In the genomic region with DNA sequence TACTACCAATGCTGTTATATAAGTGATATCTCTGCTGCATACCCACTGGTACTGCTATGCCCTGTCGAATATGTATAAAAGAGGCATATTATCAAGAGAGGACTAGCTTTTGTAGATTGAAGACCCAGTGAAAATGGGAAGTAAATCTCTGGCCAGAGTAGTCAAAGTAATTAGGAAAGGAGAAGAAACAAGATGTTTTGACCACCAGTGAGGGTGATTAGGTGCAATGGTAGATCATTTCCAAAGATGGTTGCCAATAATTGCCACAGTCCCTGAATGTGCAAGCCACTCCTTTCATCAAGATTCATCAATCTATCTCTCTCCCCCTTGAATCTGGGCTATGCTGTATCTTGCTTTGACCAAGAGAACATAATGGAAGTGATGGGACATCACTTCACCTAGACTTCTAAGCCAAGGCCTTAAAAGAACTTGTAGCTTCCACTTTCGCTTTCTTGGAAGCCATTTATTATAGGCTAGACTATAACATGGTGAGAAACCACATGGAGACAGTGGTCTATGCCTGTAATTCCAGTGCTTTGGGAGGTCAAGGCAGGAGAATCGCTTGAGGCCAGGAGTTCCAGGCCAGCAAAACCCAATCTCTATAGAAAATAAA, we compare ENCODE assay signal across 19 cellular contexts. TPM values are rescaled to one million over a fixed set of nuclear protein-coding genes. Genes with fewer than 3 reads are reported as not detected.
DNase-seq lines count a peak whose midpoint lies in the region; ATAC-seq and TF ChIP-seq lines count a peak whose summit lies in the region.
"Had no signal": no experiment of that assay in that cellular context is flagged by ENCODE, and none has a peak within 500 bp of the region (broad histone marks: within the 10 kb centered on the region; RNA-seq: fewer than 3 reads in every experiment).

No MANE protein-coding gene starts in this region.

- no peaks in the 10 kb centered on the region for H4K20me1 ChIP-seq in mammary epithelial cell (ENCODE audit: insufficient read depth, low read length)

- H3K27me3 Mint-ChIP-seq in stimulated activated naive CD8-positive, alpha-beta T cell treated with anti-CD3 and anti-CD28 coated beads, Interleukin-15, amount 100 ng/mL, for 72 hours, result peaks cover 12% of the 10 kb centered on the region
- H3K27me3 Mint-ChIP-seq in T-cell, result no peaks in the 10 kb centered on the region
- H3K27me3 Mint-ChIP-seq in activated naive CD8-positive, alpha-beta T cell treated with anti-CD3 and anti-CD28 coated beads, Interleukin-2, amount 50 U/mL, for 24 hours, result no peaks in the 10 kb centered on the region

- intact Hi-C loops in left lung (cut with DNase I), result no loop called here
- intact Hi-C loops in mammary epithelial cell (cut with micrococcal nuclease), result loop anchor here (5.0 kb wide), 1 partner anchor 55 kb away; a partner anchor contains a TSS

- no peaks in the 10 kb centered on the region for H3K36me3 ChIP-seq in left lung
- H3K36me3 ChIP-seq in mammary epithelial cell (ENCODE audit: insufficient read depth, low read length), result no peaks in the 10 kb centered on the region
- H3K36me3 ChIP-seq: breast epithelium, neural progenitor cell had no signal

- peak overlapping the region; percentile 4 to 17 for H3K4me3 Mint-ChIP-seq in stimulated activated naive CD8-positive, alpha-beta T cell treated with anti-CD3 and anti-CD28 coated beads, Interleukin-15, amount 100 ng/mL, for 72 hours
- peak overlapping the region in 2 of 3 donors; percentile 11 to 41 for H3K4me3 Mint-ChIP-seq in T-cell
- no peak overlapping the region for H3K4me3 Mint-ChIP-seq in activated naive CD8-positive, alpha-beta T cell treated with anti-CD3 and anti-CD28 coated beads, Interleukin-2, amount 50 U/mL, for 24 hours
- H3K4me3 Mint-ChIP-seq: neural progenitor cell had no signal

- WGBS in mammary epithelial cell (ENCODE audit: low coverage, missing lambda C conversion rate), result 77% methylated on average over 3 of the region's 3 CpGs

- no TSS peak for BruUV-seq in mammary epithelial cell (replicated peaks; lab: Mats Ljungman, UMichigan)

- in situ Hi-C loops in mammary epithelial cell (cut with MboI; ENCODE audit: low sequenced_read_pairs in 2 of 2), result no loop called here

- no peaks in the 10 kb centered on the region for H3K36me3 Mint-ChIP-seq in T-cell
- no peaks in the 10 kb centered on the region for H3K36me3 Mint-ChIP-seq in activated naive CD8-positive, alpha-beta T cell treated with anti-CD3 and anti-CD28 coated beads, Interleukin-2, amount 50 U/mL, for 24 hours (ENCODE audit: low read depth)
- H3K36me3 Mint-ChIP-seq: neural progenitor cell had no signal

- peaks cover 10 to 12% of the 10 kb centered on the region in 2 donors for H3K9me3 Mint-ChIP-seq in stimulated activated naive CD8-positive, alpha-beta T cell treated with anti-CD3 and anti-CD28 coated beads, Interleukin-15, amount 100 ng/mL, for 72 hours
- peaks cover 0 to 11% (median 0%) of the 10 kb centered on the region in 3 donors for H3K9me3 Mint-ChIP-seq in T-cell
- H3K9me3 Mint-ChIP-seq in activated naive CD8-positive, alpha-beta T cell treated with anti-CD3 and anti-CD28 coated beads, Interleukin-2, amount 50 U/mL, for 24 hours, result peaks cover 4% of the 10 kb centered on the region
- H3K9me3 Mint-ChIP-seq: neural progenitor cell had no signal

- H3K79me2 ChIP-seq in mammary epithelial cell (ENCODE audit: insufficient read depth, low read length), result no peaks in the 10 kb centered on the region

- H3K9me3 ChIP-seq in left lung (no peaks in the 10 kb centered on the region), mammary epithelial cell (replicated peaks; ENCODE audit: insufficient read depth, low read length) (no peaks in the 10 kb centered on the region)
- H3K9me3 ChIP-seq: breast epithelium, psoas muscle had no signal

- H3K4me2 ChIP-seq in mammary epithelial cell (ENCODE audit: insufficient read depth, low read depth, low read length), result no peak overlapping the region
- H3K4me2 ChIP-seq: neural progenitor cell had no signal

- no peak overlapping the region for H2AFZ ChIP-seq in mammary epithelial cell (ENCODE audit: low read depth, low read length)
- H2AFZ ChIP-seq: neural progenitor cell had no signal

- H3K4me1 ChIP-seq in left lung (peaks cover 0 to 19% of the 10 kb centered on the region in 2 donors), mammary epithelial cell (ENCODE audit: insufficient read depth, low read length) (peaks cover 9% of the 10 kb centered on the region)
- H3K4me1 ChIP-seq: breast epithelium, neural progenitor cell, psoas muscle had no signal

- peaks cover 24% of the 10 kb centered on the region for H3K4me1 Mint-ChIP-seq in stimulated activated naive CD8-positive, alpha-beta T cell treated with anti-CD3 and anti-CD28 coated beads, Interleukin-15, amount 100 ng/mL, for 72 hours
- peaks cover 41 to 74% (median 57%) of the 10 kb centered on the region in 3 donors for H3K4me1 Mint-ChIP-seq in T-cell
- peaks cover 32% of the 10 kb centered on the region for H3K4me1 Mint-ChIP-seq in activated naive CD8-positive, alpha-beta T cell treated with anti-CD3 and anti-CD28 coated beads, Interleukin-2, amount 50 U/mL, for 24 hours

- CTCF ChIA-PET in T-cell (lab: Charles Lee), result interaction anchor here (0.5 to 1.7 kb wide), 3 partner anchors 78 to 139 kb away, joined by 3 to 4 read pairs (median 4); no protein-coding TSS in a partner anchor
- CTCF ChIA-PET in mammary epithelial cell (lab: Charles Lee; ENCODE audit: low non-redundant PET), result interaction anchor here (0.5 kb wide), 1 partner anchor 66 kb away, joined by 3 read pairs; no protein-coding TSS in a partner anchor

- H3K4me3 ChIP-seq in left lung, result no peak overlapping the region
- no peak overlapping the region for H3K4me3 ChIP-seq in mammary epithelial cell (replicated peaks in 1 of 3; ENCODE audit: insufficient read depth in 1 of 3, low read depth in 2 of 3, low read length in 3 of 3)
- H3K4me3 ChIP-seq: breast epithelium, neural progenitor cell, psoas muscle, SK-N-MC had no signal

- dilution Hi-C loops in mammary epithelial cell (cut with HindIII; ENCODE audit: low sequenced_read_pairs), result loop anchor here (5.0 kb wide), 1 partner anchor 45 kb away; no protein-coding TSS in a partner anchor

- H3K9ac ChIP-seq in mammary epithelial cell (ENCODE audit: insufficient read depth, low read length), result no peak overlapping the region
- H3K9ac ChIP-seq: neural progenitor cell had no signal

- H3K27me3 ChIP-seq in left lung (no peaks in the 10 kb centered on the region), mammary epithelial cell (ENCODE audit: insufficient read depth, low read length) (no peaks in the 10 kb centered on the region)
- H3K27me3 ChIP-seq: breast epithelium, neural progenitor cell had no signal

- no peak for DNase-seq in stimulated activated naive CD8-positive, alpha-beta T cell treated with anti-CD3 and anti-CD28 coated beads, Interleukin-15, amount 100 ng/mL, for 72 hours
- no peak for DNase-seq in stimulated activated naive CD8-positive, alpha-beta T cell treated with anti-CD3 and anti-CD28 coated beads, Interleukin-15, Interleukin-2, amounts not matched to agents 100 U/mL and 50 U/mL, for 24 hours
- no peak for DNase-seq in T-cell
- DNase-seq in activated naive CD8-positive, alpha-beta T cell treated with anti-CD3 and anti-CD28 coated beads, Interleukin-2, amount 50 U/mL, for 24 hours, result no peak
- DNase-seq in T1000 (lab: John Stamatoyannopoulos, UW), result no peak
- no peak for DNase-seq in NCI-H1105 (lab: John Stamatoyannopoulos, UW)
- no peak for DNase-seq in left lung
- no peak for DNase-seq in mammary epithelial cell
- DNase-seq: dermis blood vessel endothelial cell; DMS153; NCI-H1105 treated with DMSO at 0.1 percent for 48 hours; NCI-H526 treated with DMSO at 0.1 percent for 48 hours; psoas muscle; small intestine; stimulated activated CD4-positive, alpha-beta T cell treated with anti-CD3 and anti-CD28 coated beads, Interleukin-4, amount 100 ng/mL, for 24 hours had no signal

- TF ChIP-seq CTCF in left lung (IDR thresholded peaks at IDR 0.05) (no peak), mammary epithelial cell (conservative IDR thresholded peaks at IDR 0.05 in 1 of 2, IDR thresholded peaks at IDR 0.05 in 1 of 2; ENCODE audit: extremely low read depth in 1 of 2, insufficient read depth in 1 of 2, low read depth in 1 of 2, low read length in 2 of 2) (no peak)

- no peak for ATAC-seq in stimulated activated naive CD8-positive, alpha-beta T cell treated with anti-CD3 and anti-CD28 coated beads, Interleukin-15, amount 100 ng/mL, for 72 hours
- no peak for ATAC-seq in stimulated activated naive CD8-positive, alpha-beta T cell treated with anti-CD3 and anti-CD28 coated beads, Interleukin-15, Interleukin-2, amounts not matched to agents 100 U/mL and 50 U/mL, for 24 hours
- ATAC-seq in T-cell (replicated peaks in 1 of 4) (peak in 3 of 4 experiments; percentile 17 to 31 (median 27)), left lung (no peak)
- ATAC-seq in activated naive CD8-positive, alpha-beta T cell treated with anti-CD3 and anti-CD28 coated beads, Interleukin-2, amount 50 U/mL, for 24 hours, result no peak
- ATAC-seq: psoas muscle had no signal

- no peak overlapping the region for H3K27ac ChIP-seq in left lung
- H3K27ac ChIP-seq in mammary epithelial cell (ENCODE audit: insufficient read depth, low read depth, low read length), result no peak overlapping the region
- H3K27ac ChIP-seq: breast epithelium, neural progenitor cell, psoas muscle, SK-N-MC, VCaP had no signal

- POLR2A ChIA-PET in T-cell (lab: Charles Lee), result interaction anchor here in 1 of 2 donors (0.7 kb wide), 1 partner anchor 30 kb away, joined by 6 read pairs; no protein-coding TSS in a partner anchor

- peak overlapping the region in 1 of 2 donors; percentile 74 for H3K27ac Mint-ChIP-seq in stimulated activated naive CD8-positive, alpha-beta T cell treated with anti-CD3 and anti-CD28 coated beads, Interleukin-15, amount 100 ng/mL, for 72 hours
- peak overlapping the region; percentile 84 to 87 for H3K27ac Mint-ChIP-seq in T-cell
- H3K27ac Mint-ChIP-seq in activated naive CD8-positive, alpha-beta T cell treated with anti-CD3 and anti-CD28 coated beads, Interleukin-2, amount 50 U/mL, for 24 hours, result peak overlapping the region; percentile 6
- H3K27ac Mint-ChIP-seq: neural progenitor cell had no signal

RNA-seq across cellular contexts. Expression of a gene that starts 52.6 kb away (rescaled TPM):
- total RNA-seq in T-cell, result 1 to 10 TPM in 4 of 5 donors, under 1 TPM in 1; 0.95 to 4.0 (median 1.7) TPM
- 1 to 10 TPM; 3.3 to 7.5 TPM for total RNA-seq in left lung
- total RNA-seq in mammary epithelial cell, result under 1 TPM in 1 of 2 donors, not detected in 1; 0.17 TPM
- polyA plus RNA-seq in mammary epithelial cell, result not detected
- not detected for polyA minus RNA-seq in mammary epithelial cell

Comparison
In these comparisons a context has a peak if more than half of its experiments do, and no peak if none do; other contexts are left out.
1. ATAC-seq: peak in T-cell (3 of 4); none in stimulated activated naive CD8-positive, alpha-beta T cell treated with anti-CD3 and anti-CD28 coated beads, Interleukin-15, amount 100 ng/mL, for 72 hours (single experiment), stimulated activated naive CD8-positive, alpha-beta T cell treated with anti-CD3 and anti-CD28 coated beads, Interleukin-15, Interleukin-2, amounts not matched to agents 100 U/mL and 50 U/mL, for 24 hours (single experiment), activated naive CD8-positive, alpha-beta T cell treated with anti-CD3 and anti-CD28 coated beads, Interleukin-2, amount 50 U/mL, for 24 hours (single experiment) and left lung (single experiment).